ENCODE assay signal across 1 cellular context in the genomic region with DNA sequence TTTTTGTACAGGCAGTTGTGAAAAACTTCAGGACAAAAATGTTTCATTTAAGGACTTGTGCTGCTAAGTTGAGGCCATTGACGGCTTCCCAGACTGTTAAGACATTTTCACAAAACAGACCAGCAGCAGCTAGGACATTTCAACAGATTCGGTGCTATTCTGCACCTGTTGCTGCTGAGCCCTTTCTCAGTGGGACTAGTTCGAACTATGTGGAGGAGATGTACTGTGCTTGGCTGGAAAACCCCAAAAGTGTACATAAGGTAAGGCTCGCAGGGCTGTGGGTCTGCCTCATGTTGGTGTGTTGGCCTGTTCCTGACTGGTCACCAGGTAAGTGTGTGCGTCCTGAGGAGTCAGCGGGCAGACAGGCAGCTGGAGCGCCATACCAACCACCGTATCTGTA.
TF ChIP-seq lines count a peak whose summit lies in the region.

No MANE protein-coding gene starts in this region.

TF ChIP-seq in WTC11, 78 proteins besides CTCF, POLR2A, EP300 and RAD21 (continued from another document):
- TF ChIP-seq HMGXB4 (CRISPR knock-in tag; IDR thresholded peaks at IDR 0.05) (no peak), ELF4 (CRISPR knock-in tag; IDR thresholded peaks at IDR 0.05; ENCODE audit: low read depth) (no peak), AFF4 (CRISPR knock-in tag; IDR thresholded peaks at IDR 0.05; ENCODE audit: borderline replicate concordance) (no peak), STAT6 (CRISPR knock-in tag; conservative IDR thresholded peaks at IDR 0.05; ENCODE audit: low read depth) (no peak), ZNF425 (CRISPR knock-in tag; conservative IDR thresholded peaks at IDR 0.05) (no peak), GTF2I (CRISPR knock-in tag; conservative IDR thresholded peaks at IDR 0.05) (no peak), SOX15 (CRISPR knock-in tag; IDR thresholded peaks at IDR 0.05) (no peak)
- TF ChIP-seq, protein P1, sequence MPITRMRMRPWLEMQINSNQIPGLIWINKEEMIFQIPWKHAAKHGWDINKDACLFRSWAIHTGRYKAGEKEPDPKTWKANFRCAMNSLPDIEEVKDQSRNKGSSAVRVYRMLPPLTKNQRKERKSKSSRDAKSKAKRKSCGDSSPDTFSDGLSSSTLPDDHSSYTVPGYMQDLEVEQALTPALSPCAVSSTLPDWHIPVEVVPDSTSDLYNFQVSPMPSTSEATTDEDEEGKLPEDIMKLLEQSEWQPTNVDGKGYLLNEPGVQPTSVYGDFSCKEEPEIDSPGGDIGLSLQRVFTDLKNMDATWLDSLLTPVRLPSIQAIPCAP (CRISPR knock-in tag; IDR thresholded peaks at IDR 0.05) = no peak
